Comparison of ENCODE assay signal across 15 cellular contexts in genomic region chr14:96002511-96002884, GRCh38.
"Had no signal": no experiment of that assay in that cellular context is flagged by ENCODE, and none has a peak within 500 bp of the region (broad histone marks: within the 10 kb centered on the region; RNA-seq: fewer than 3 reads in every experiment).

No MANE protein-coding gene starts in this region.

- H3K4me3 ChIP-seq: breast epithelium, gastroesophageal sphincter, lower lobe of right lung, pancreas, tibial artery, uterus had no signal

- FAIRE-seq: islet of Langerhans, pancreas had no signal

- H3K4me1 ChIP-seq: breast epithelium, gastroesophageal sphincter, lower lobe of right lung, pancreas, tibial artery, uterus had no signal

- H3K27ac Mint-ChIP-seq: activated T-helper 1 cell treated with anti-CD3 and anti-CD28 coated beads, Interleukin-12 subunit alpha, Interleukin-12 subunit beta, Interleukin-2, Interleukin-4 antibody, amounts not matched to agents 30 ng/mL and 10 ng/mL and 1 ng/mL, durations not matched to agents 14 hours and 24 hours and 36 hours; effector memory CD8-positive, alpha-beta T cell; stimulated activated memory B cell treated with anti-CD40 and anti-IgM and Interleukin-4, amounts not matched to agents 10 μg/mL and 1 μg/mL and 100 μg/mL, for 72 hours had no signal

- H3K27ac ChIP-seq: breast epithelium, gastroesophageal sphincter, lower lobe of right lung, pancreas, tibial artery, uterus had no signal

- H3K36me3 ChIP-seq: breast epithelium, gastroesophageal sphincter, lower lobe of right lung, pancreas, tibial artery, uterus had no signal

- H3K27me3 ChIP-seq: uterus had no signal

- H3K9me3 Mint-ChIP-seq: activated T-helper 1 cell treated with anti-CD3 and anti-CD28 coated beads, Interleukin-12 subunit alpha, Interleukin-12 subunit beta, Interleukin-2, Interleukin-4 antibody, amounts not matched to agents 30 ng/mL and 10 ng/mL and 1 ng/mL, durations not matched to agents 14 hours and 24 hours and 36 hours had no signal

- H3K9me3 ChIP-seq: lower lobe of right lung, pancreas, tibial artery, uterus had no signal

- H3K36me3 Mint-ChIP-seq: stimulated activated memory B cell treated with anti-CD40 and anti-IgM and Interleukin-4, amounts not matched to agents 10 μg/mL and 1 μg/mL and 100 μg/mL, for 72 hours had no signal

- H3K4me1 Mint-ChIP-seq: stimulated activated memory B cell treated with anti-CD40 and anti-IgM and Interleukin-4, amounts not matched to agents 10 μg/mL and 1 μg/mL and 100 μg/mL, for 72 hours had no signal

- DNase-seq: activated CD4-positive, CD25-positive, alpha-beta regulatory T cell treated with anti-CD3 and anti-CD28 coated beads, Interleukin-2, amount 50 U/mL, for 72 hours; activated naive CD4-positive, alpha-beta T cell; cerebellar nuclear complex; dermis blood vessel endothelial cell; effector memory CD8-positive, alpha-beta T cell; left colon; lower lobe of right lung; tibial artery; uterus had no signal

- H3K4me3 Mint-ChIP-seq: activated T-helper 1 cell treated with anti-CD3 and anti-CD28 coated beads, Interleukin-12 subunit alpha, Interleukin-12 subunit beta, Interleukin-2, Interleukin-4 antibody, amounts not matched to agents 30 ng/mL and 10 ng/mL and 1 ng/mL, durations not matched to agents 14 hours and 24 hours and 36 hours; effector memory CD8-positive, alpha-beta T cell; stimulated activated memory B cell treated with anti-CD40 and anti-IgM and Interleukin-4, amounts not matched to agents 10 μg/mL and 1 μg/mL and 100 μg/mL, for 72 hours had no signal
